21 cellular contexts compared by ENCODE assay signal in the genomic region with DNA sequence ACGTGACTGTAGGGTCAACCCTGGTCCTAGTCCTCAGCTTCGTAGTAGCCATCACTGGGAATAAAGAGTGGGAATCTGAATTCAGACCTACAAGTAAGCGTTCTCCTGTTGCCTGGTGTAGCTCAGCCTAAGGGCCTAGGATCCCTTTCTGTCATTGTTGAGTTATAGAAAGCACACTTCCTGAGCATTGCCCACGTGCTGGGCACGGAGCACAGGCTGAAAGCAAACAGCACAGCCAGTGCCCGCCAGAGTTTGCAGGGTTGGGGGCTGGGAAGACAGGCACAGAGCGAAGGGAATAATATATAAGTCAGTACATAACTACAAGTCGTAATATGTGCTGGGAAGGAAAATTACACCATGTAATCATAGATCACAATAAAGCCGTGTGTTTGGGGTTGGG.
DNase-seq lines count a peak whose midpoint lies in the region; ATAC-seq and TF ChIP-seq lines count a peak whose summit lies in the region.
"Had no signal": no experiment of that assay in that cellular context is flagged by ENCODE, and none has a peak within 500 bp of the region (broad histone marks: within the 10 kb centered on the region; RNA-seq: fewer than 3 reads in every experiment).

No MANE protein-coding gene starts in this region.

- H3K4me1 Mint-ChIP-seq in chondrocyte (ENCODE audit: low read depth) (peaks cover 4% of the 10 kb centered on the region), neural crest cell (peaks cover 38% of the 10 kb centered on the region)
- H3K4me1 Mint-ChIP-seq: CD4-positive, CD25-positive, alpha-beta regulatory T cell had no signal

- no peak overlapping the region for H3K4me2 ChIP-seq in DND-41 (ENCODE audit: insufficient read depth, low read length)
- H3K4me2 ChIP-seq in Karpas-422 (ENCODE audit: low read depth, low read length, poor library complexity, severe bottlenecking), result no peak overlapping the region
- H3K4me2 ChIP-seq: BLaER1, GM23338 had no signal

- H3K36me3 ChIP-seq in DND-41 (ENCODE audit: insufficient read depth, low read length), result no peaks in the 10 kb centered on the region
- H3K36me3 ChIP-seq in Karpas-422 (ENCODE audit: insufficient read depth, low read length), result no peaks in the 10 kb centered on the region
- H3K36me3 ChIP-seq: BLaER1 had no signal

- ATAC-seq in DND-41 (ENCODE audit: insufficient read depth, low read depth), result no peak
- ATAC-seq: CD8-positive, alpha-beta T cell; GM12878; GM23338; HCT116 had no signal

- no peaks in the 10 kb centered on the region for H3K27me3 ChIP-seq in DND-41 (ENCODE audit: insufficient read depth, low read length, poor library complexity)
- H3K27me3 ChIP-seq in Karpas-422 (ENCODE audit: low read length), result no peaks in the 10 kb centered on the region

- H2AFZ ChIP-seq in DND-41 (ENCODE audit: low read depth, low read length) (peak overlapping the region; percentile 39; the same call in 1 of the 2 replicates), Karpas-422 (ENCODE audit: low read length) (peak overlapping the region; percentile 36; the same call in 1 of the 2 replicates)
- H2AFZ ChIP-seq: GM23338 had no signal

- no peak overlapping the region for H3K4me3 Mint-ChIP-seq in chondrocyte (ENCODE audit: unreplicated experiment)
- H3K4me3 Mint-ChIP-seq in neural crest cell, result peak overlapping the region; percentile 0
- H3K4me3 Mint-ChIP-seq: B cell; CD4-positive, CD25-positive, alpha-beta regulatory T cell; CD8-positive, alpha-beta T cell; GM23338; H9 had no signal

- H4K20me1 ChIP-seq in DND-41 (ENCODE audit: insufficient read depth, low read length), result no peaks in the 10 kb centered on the region
- H4K20me1 ChIP-seq in Karpas-422 (ENCODE audit: insufficient read depth, low read depth, low read length), result no peaks in the 10 kb centered on the region
- H4K20me1 ChIP-seq: BLaER1 had no signal

- H3K27ac Mint-ChIP-seq in chondrocyte (ENCODE audit: unreplicated experiment) (peak overlapping the region; percentile 49), neural crest cell (ENCODE audit: unreplicated experiment) (no peak overlapping the region)
- H3K27ac Mint-ChIP-seq: B cell; CD4-positive, CD25-positive, alpha-beta regulatory T cell; CD8-positive, alpha-beta T cell; GM23338; H9 had no signal

- H3K9ac ChIP-seq in DND-41 (ENCODE audit: low read depth, low read length) (no peak overlapping the region), Karpas-422 (ENCODE audit: low read length) (no peak overlapping the region)
- H3K9ac ChIP-seq: BLaER1 had no signal

- TF ChIP-seq CTCF in DND-41 (IDR thresholded peaks at IDR 0.05; ENCODE audit: borderline replicate concordance, extremely low read depth, low read length, poor library complexity, severe bottlenecking), result no peak
- no peak for TF ChIP-seq CTCF in chondrocyte (IDR thresholded peaks at IDR 0.05)
- no peak for TF ChIP-seq CTCF in neural crest cell (conservative IDR thresholded peaks at IDR 0.05)

- H3K36me3 Mint-ChIP-seq in chondrocyte (ENCODE audit: low read depth) (no peaks in the 10 kb centered on the region), neural crest cell (ENCODE audit: low read depth) (no peaks in the 10 kb centered on the region)
- H3K36me3 Mint-ChIP-seq: CD4-positive, CD25-positive, alpha-beta regulatory T cell; CD8-positive, alpha-beta T cell had no signal

- peaks cover 21% of the 10 kb centered on the region for H3K4me1 ChIP-seq in DND-41 (ENCODE audit: insufficient read depth, low read length)
- no peaks in the 10 kb centered on the region for H3K4me1 ChIP-seq in Karpas-422 (ENCODE audit: low read length)
- H3K4me1 ChIP-seq: BLaER1, Caco-2 had no signal

- H3K9me2 ChIP-seq in Karpas-422 (replicated peaks; ENCODE audit: insufficient read depth, low read length), result no peaks in the 10 kb centered on the region

- H3K27ac ChIP-seq in DND-41 (ENCODE audit: low read length), result no peak overlapping the region
- H3K27ac ChIP-seq in Karpas-422 (ENCODE audit: low read length), result no peak overlapping the region
- H3K27ac ChIP-seq: BLaER1, C4-2B had no signal

- DNase-seq in DND-41, result no peak
- DNase-seq in Karpas-422, result no peak
- no peak for DNase-seq in chondrocyte (ENCODE audit: low spot score)
- DNase-seq in neural crest cell (ENCODE audit: low read depth, low spot score), result no peak
- DNase-seq in inferior parietal cortex (ENCODE audit: extremely low spot score), result no peak
- no peak for DNase-seq in activated naive CD4-positive, alpha-beta T cell treated with Interleukin-2 at 50 U/mL for 16 hours
- DNase-seq in activated T-cell treated with anti-CD3 and anti-CD28 coated beads, Interleukin-2, amount 50 U/mL, for 1 hour, result no peak
- no peak for DNase-seq in NCI-H2171 treated with DMSO at 0.1 percent for 48 hours (lab: John Stamatoyannopoulos, UW)
- DNase-seq: Caco-2; CD4-positive, CD25-positive, alpha-beta regulatory T cell; CD8-positive, alpha-beta T cell; DMS153; EL; GDM1; H9 had no signal

- H3K27me3 Mint-ChIP-seq in chondrocyte (ENCODE audit: low read depth) (peaks cover 9% of the 10 kb centered on the region), neural crest cell (ENCODE audit: low read depth) (peaks cover 3% of the 10 kb centered on the region)

- H3K9me3 ChIP-seq in DND-41 (ENCODE audit: insufficient read depth, low read length, severe bottlenecking) (no peaks in the 10 kb centered on the region), Karpas-422 (ENCODE audit: low read length) (no peaks in the 10 kb centered on the region)
- H3K9me3 ChIP-seq: Caco-2 had no signal

- H3K4me3 ChIP-seq in DND-41 (ENCODE audit: low read depth in 1 of 2, low read length in 2 of 2) (no peak overlapping the region), Karpas-422 (ENCODE audit: low read length) (no peak overlapping the region)
- H3K4me3 ChIP-seq: BLaER1, GM12878, GM23338 had no signal

- H3K9me3 Mint-ChIP-seq in chondrocyte (ENCODE audit: low read depth) (no peaks in the 10 kb centered on the region), neural crest cell (peaks cover 3% of the 10 kb centered on the region)
- H3K9me3 Mint-ChIP-seq: CD8-positive, alpha-beta T cell had no signal

- H3K79me2 ChIP-seq in DND-41 (ENCODE audit: insufficient read depth, low read length) (no peaks in the 10 kb centered on the region), Karpas-422 (ENCODE audit: low read length) (no peaks in the 10 kb centered on the region)
